ENCODE assay signal across 1 cellular context in genomic region chr14:31021576-31021949, GRCh38.
TF ChIP-seq lines count a peak whose summit lies in the region.

No MANE protein-coding gene starts in this region.

TF ChIP-seq in HepG2, 621 proteins besides CTCF, POLR2A, EP300 and RAD21:
- TF ChIP-seq FOXK2 (IDR thresholded peaks at IDR 0.05) (0 out of 2 replicates have a peak, but pooled peaks have one; percentile 24), TSC22D2 (CRISPR knock-in tag; IDR thresholded peaks at IDR 0.05; ENCODE audit: borderline replicate concordance) (no peak), ZSCAN22 (CRISPR knock-in tag; IDR thresholded peaks at IDR 0.05) (no peak), ARID2 (CRISPR knock-in tag; IDR thresholded peaks at IDR 0.05; ENCODE audit: borderline replicate concordance) (peak; percentile 71; the same call in 1 of the 2 replicates), TARDBP (CRISPR knock-in tag; IDR thresholded peaks at IDR 0.05) (0 out of 2 replicates have a peak, but pooled peaks have one; percentile 16), RAD51 (IDR thresholded peaks at IDR 0.05; ENCODE audit: borderline replicate concordance) (0 out of 2 replicates have a peak, but pooled peaks have one; percentile 17), ZNF121 (CRISPR knock-in tag; IDR thresholded peaks at IDR 0.05) (no peak), ZBTB34 (CRISPR knock-in tag; IDR thresholded peaks at IDR 0.05) (0 out of 2 replicates have a peak, but pooled peaks have one; percentile 47), ZNF780A (CRISPR knock-in tag; IDR thresholded peaks at IDR 0.05) (no peak), ZNF639 (CRISPR knock-in tag; conservative IDR thresholded peaks at IDR 0.05) (no peak), FOXP4 (CRISPR knock-in tag; IDR thresholded peaks at IDR 0.05) (no peak), SNAPC2 (CRISPR knock-in tag; IDR thresholded peaks at IDR 0.05) (no peak), HNF4G (IDR thresholded peaks at IDR 0.05; ENCODE audit: borderline replicate concordance, low read depth, low read length) (no peak), HNF4G (CRISPR knock-in tag; IDR thresholded peaks at IDR 0.05; ENCODE audit: borderline replicate concordance, low read depth) (no peak), ZNF282 (IDR thresholded peaks at IDR 0.05; ENCODE audit: partially characterized antibody) (peak; percentile 82), HNRNPUL1 (IDR thresholded peaks at IDR 0.05; ENCODE audit: low read depth, low read length) (no peak), FOXA1 (IDR thresholded peaks at IDR 0.05) (0 out of 2 replicates have a peak, but pooled peaks have one; percentile 5), FOXA1 (CRISPR knock-in tag; IDR thresholded peaks at IDR 0.05) (no peak), HMG20A (CRISPR knock-in tag; IDR thresholded peaks at IDR 0.05; ENCODE audit: borderline replicate concordance) (no peak), KAT7 (CRISPR knock-in tag; IDR thresholded peaks at IDR 0.05; ENCODE audit: borderline replicate concordance) (0 out of 2 replicates have a peak, but pooled peaks have one; percentile 40), NFIC (IDR thresholded peaks at IDR 0.05; ENCODE audit: low read length) (no peak), BRF2 (CRISPR knock-in tag; IDR thresholded peaks at IDR 0.05) (no peak), POLR2AphosphoS2 (IDR thresholded peaks at IDR 0.05; ENCODE audit: low read depth, low read length) (0 out of 2 replicates have a peak, but pooled peaks have one; percentile 70), PAWR (CRISPR knock-in tag; IDR thresholded peaks at IDR 0.05; ENCODE audit: borderline replicate concordance) (no peak)
